9 cellular contexts compared by ENCODE assay signal in the genomic region with DNA sequence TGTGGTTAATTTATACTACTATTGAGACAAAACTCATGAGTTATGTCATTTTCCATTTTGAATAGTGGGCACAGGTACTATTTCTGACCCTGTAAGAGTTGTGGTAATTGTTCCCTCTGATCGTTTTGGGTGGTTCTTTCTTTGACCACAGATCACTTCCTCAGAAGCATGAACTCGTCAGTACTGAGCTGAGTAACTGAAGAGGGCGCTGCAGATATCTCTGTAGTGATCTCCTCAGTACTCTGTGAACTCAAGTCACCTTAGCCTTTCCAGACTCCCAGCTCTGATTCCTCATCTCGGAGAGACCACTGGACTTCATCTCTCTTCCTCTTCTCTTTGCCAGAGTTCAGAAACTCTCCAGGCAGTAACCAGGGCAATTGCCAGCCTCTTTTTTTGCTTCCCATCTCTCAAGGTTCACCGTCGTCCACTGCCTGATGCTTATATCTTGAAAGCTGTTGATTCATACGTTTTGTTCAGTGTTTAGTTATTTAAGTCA. TPM values are rescaled to one million over a fixed set of nuclear protein-coding genes. Genes with fewer than 3 reads are reported as not detected.
DNase-seq lines count a peak whose midpoint lies in the region; ATAC-seq and TF ChIP-seq lines count a peak whose summit lies in the region.
"Had no signal": no experiment of that assay in that cellular context is flagged by ENCODE, and none has a peak within 500 bp of the region (broad histone marks: within the 10 kb centered on the region; RNA-seq: fewer than 3 reads in every experiment).

No MANE protein-coding gene starts in this region.

- H3K9me3 Mint-ChIP-seq in glutamatergic neuron (ENCODE audit: unreplicated experiment) = no peaks in the 10 kb centered on the region
- H3K9me3 Mint-ChIP-seq: dendritic cell treated with granulocyte-macrophage colony-stimulating factor and Interleukin-4, amounts not matched to agents 40 ng/mL and 50 ng/mL, for 4 days had no signal

- peaks cover 8% of the 10 kb centered on the region for H3K4me1 ChIP-seq in parathyroid adenoma

- ATAC-seq in HG03097 (IDR thresholded peaks at IDR 0.05; ENCODE audit: low FRiP score, unreplicated experiment) = peak; percentile 88

- no peak overlapping the region for H3K27ac Mint-ChIP-seq in glutamatergic neuron (ENCODE audit: unreplicated experiment)
- H3K27ac Mint-ChIP-seq: dendritic cell treated with granulocyte-macrophage colony-stimulating factor and Interleukin-4, amounts not matched to agents 40 ng/mL and 50 ng/mL, for 4 days had no signal

- H3K27me3 Mint-ChIP-seq in glutamatergic neuron (ENCODE audit: unreplicated experiment) = no peaks in the 10 kb centered on the region

- no peak overlapping the region for H3K27ac ChIP-seq in parathyroid adenoma

- peak; percentile 44 for DNase-seq in activated naive CD4-positive, alpha-beta T cell treated with Interleukin-2 at 50 U/mL for 16 hours
- no peak for DNase-seq in activated naive CD4-positive, alpha-beta T cell (lab: John Stamatoyannopoulos, UW)
- peak in 3 of 5 experiments; percentile 7 to 92 (median 30) for DNase-seq in T-helper 2 cell
- peak; percentile 77 for DNase-seq in choroid plexus epithelial cell (ENCODE audit: low read depth)
- DNase-seq in hippocampal formation (lab: John Stamatoyannopoulos, UW) = no peak
- no peak for DNase-seq in glutamatergic neuron

- no peak overlapping the region for H3K4me3 Mint-ChIP-seq in glutamatergic neuron (ENCODE audit: unreplicated experiment)
- H3K4me3 Mint-ChIP-seq: dendritic cell treated with granulocyte-macrophage colony-stimulating factor and Interleukin-4, amounts not matched to agents 40 ng/mL and 50 ng/mL, for 4 days had no signal

- peak overlapping the region; percentile 50 for H3K4me2 ChIP-seq in parathyroid adenoma (ENCODE audit: low read length)

- H2AFZ ChIP-seq in parathyroid adenoma = no peak overlapping the region

- no peaks in the 10 kb centered on the region for H3K4me1 Mint-ChIP-seq in glutamatergic neuron (ENCODE audit: low read depth, unreplicated experiment)

- H3K9ac ChIP-seq in parathyroid adenoma = no peak overlapping the region

- no peaks in the 10 kb centered on the region for H3K36me3 ChIP-seq in parathyroid adenoma (ENCODE audit: control insufficient read depth, insufficient read depth, low read length)

- no peaks in the 10 kb centered on the region for H3K9me3 ChIP-seq in parathyroid adenoma (ENCODE audit: control insufficient read depth, low read length)

- TF ChIP-seq CTCF in choroid plexus epithelial cell (conservative IDR thresholded peaks at IDR 0.05; ENCODE audit: low read depth, low read length) (peak; percentile 65), parathyroid adenoma (IDR thresholded peaks at IDR 0.05) (no peak), glutamatergic neuron (IDR thresholded peaks at IDR 0.05; ENCODE audit: partially characterized antibody, unreplicated experiment) (no peak)

- H3K27me3 ChIP-seq in parathyroid adenoma (ENCODE audit: control insufficient read depth, insufficient read depth, low read length) = no peaks in the 10 kb centered on the region

- no peak overlapping the region for H3K4me3 ChIP-seq in choroid plexus epithelial cell (ENCODE audit: low read depth, low read length)
- no peak overlapping the region for H3K4me3 ChIP-seq in parathyroid adenoma (ENCODE audit: low read depth, low read length)

- no peaks in the 10 kb centered on the region for H3K79me2 ChIP-seq in parathyroid adenoma

- H3K36me3 Mint-ChIP-seq in glutamatergic neuron (ENCODE audit: unreplicated experiment) = no peaks in the 10 kb centered on the region

RNA-seq across cellular contexts. Expression of a gene that starts 9.4 kb away (rescaled TPM):
- not detected for total RNA-seq in glutamatergic neuron (ENCODE audit: unreplicated experiment)

RNA-seq across cellular contexts. Expression of a gene that starts 53.7 kb away (rescaled TPM):
- total RNA-seq in glutamatergic neuron (ENCODE audit: unreplicated experiment) = not detected

Comparison
In these comparisons a context has a peak if more than half of its experiments do, and no peak if none do; other contexts are left out.
1. DNase-seq: peak in activated naive CD4-positive, alpha-beta T cell treated with Interleukin-2 at 50 U/mL for 16 hours (single experiment), T-helper 2 cell (3 of 5) and choroid plexus epithelial cell (single experiment); none in activated naive CD4-positive, alpha-beta T cell (0 of 4), hippocampal formation (0 of 2) and glutamatergic neuron (single experiment).